31 cellular contexts compared by ENCODE assay signal in genomic region chr5:81980598-81981260, GRCh38. TPM values are rescaled to one million over a fixed set of nuclear protein-coding genes. Genes with fewer than 3 reads are reported as not detected.
DNase-seq lines count a peak whose midpoint lies in the region; FAIRE-seq and TF ChIP-seq lines count a peak whose summit lies in the region.
"Had no signal": no experiment of that assay in that cellular context is flagged by ENCODE, and none has a peak within 500 bp of the region (broad histone marks: within the 10 kb centered on the region; RNA-seq: fewer than 3 reads in every experiment).

No MANE protein-coding gene starts in this region.

- no peak overlapping the region for H3K14ac ChIP-seq in H1 (ENCODE audit: insufficient read length)

- peak overlapping the region; percentile 44 to 55 for H3K4me2 ChIP-seq in H1 (ENCODE audit: insufficient read depth in 1 of 2, low read depth in 2 of 2, low read length in 2 of 2)

- no peak overlapping the region for H3K23ac ChIP-seq in H1 (ENCODE audit: insufficient read length)

- H3K23me2 ChIP-seq in H1 (ENCODE audit: low read depth, low read length): no peaks in the 10 kb centered on the region

- H3K56ac ChIP-seq in H1 (replicated peaks; ENCODE audit: insufficient read length, low read depth, low read length): peak overlapping the region; percentile 62

- H3K9me3 ChIP-seq in ES-I3 (ENCODE audit: control insufficient read depth, insufficient read depth, low read length) (no peaks in the 10 kb centered on the region), HUES6 (ENCODE audit: control insufficient read depth, insufficient read depth, low read depth, low read length) (peaks cover 9% of the 10 kb centered on the region; the same call in 1 of the 2 replicates), H1 (ENCODE audit: insufficient read depth in 2 of 2, low read depth in 1 of 2, low read length in 1 of 2) (peaks cover 0 to 13% of the 10 kb centered on the region in 2 experiments; a peak in 2 of 4 replicates), esophagus squamous epithelium (no peaks in the 10 kb centered on the region)
- H3K9me3 ChIP-seq: colonic mucosa, Peyer's patch, psoas muscle, sigmoid colon, SJCRH30 had no signal

- H3K4ac ChIP-seq in H1 (replicated peaks; ENCODE audit: insufficient read length, low read depth, low read length): peak overlapping the region; percentile 92

- no peaks in the 10 kb centered on the region for H4K20me1 ChIP-seq in H1 (replicated peaks in 1 of 2; ENCODE audit: control insufficient read depth in 1 of 2, insufficient read depth in 2 of 2, low read length in 2 of 2)

- no peaks in the 10 kb centered on the region for H3K79me1 ChIP-seq in H1 (ENCODE audit: low read depth, low read length)

- H4K91ac ChIP-seq in H1 (replicated peaks; ENCODE audit: insufficient read length, low read length): peak overlapping the region; percentile 90

- TF ChIP-seq POLR2A in H1 (IDR thresholded peaks at IDR 0.05; ENCODE audit: control extremely low read depth in 1 of 2, low read depth in 2 of 2, low read length in 2 of 2) (0 out of 3 replicates have a peak, but pooled peaks of 1 of the 2 experiments have one; percentile 34), esophagus squamous epithelium (IDR thresholded peaks at IDR 0.05) (no peak)

- peak overlapping the region; percentile 92 for H2BK120ac ChIP-seq in H1 (replicated peaks; ENCODE audit: low read depth, low read length)

- 35% methylated on average over 3 of the region's 3 CpGs; no CpG with 5 or more reads in 1 of the 2 experiments for WGBS in H1 (ENCODE audit: extremely low coverage in 1 of 2, insufficient coverage in 1 of 2, insufficient read length in 1 of 2, insufficient replicate concordance in 2 of 2, low coverage in 1 of 2, low lambda C conversion rate in 2 of 2, missing lambda C conversion rate in 1 of 2), 2 experiments
- WGBS in esophagus squamous epithelium, 2 donors: 73 to 77% methylated on average over 3 of the region's 3 CpGs

- peak overlapping the region; percentile 21; the same call in 1 of the 2 replicates for H3K9ac ChIP-seq in ES-I3 (ENCODE audit: low read depth, low read length)
- peak overlapping the region; percentile 53 for H3K9ac ChIP-seq in HUES6 (ENCODE audit: low read length)
- H3K9ac ChIP-seq in H1 (replicated peaks in 1 of 4; ENCODE audit: extremely low read depth in 1 of 4, low read depth in 3 of 4, low read length in 3 of 4): peak overlapping the region in 2 of 4 experiments; percentile 0 to 15; a peak in 3 of 7 replicates

- H3K79me2 ChIP-seq in H1 (ENCODE audit: control insufficient read depth in 1 of 2, insufficient read depth in 2 of 2, low read length in 2 of 2): no peaks in the 10 kb centered on the region

- peaks cover 9% of the 10 kb centered on the region for H3K4me1 ChIP-seq in ES-I3 (ENCODE audit: insufficient read depth, low read length)
- H3K4me1 ChIP-seq in HUES6 (ENCODE audit: control insufficient read depth, insufficient read depth, low read length): peaks cover 25% of the 10 kb centered on the region
- H3K4me1 ChIP-seq in H1 (replicated peaks in 1 of 4; ENCODE audit: control insufficient read depth in 3 of 4, insufficient read depth in 4 of 4, low read length in 3 of 4): peaks cover 5 to 10% (median 8%) of the 10 kb centered on the region in 4 experiments; a peak in 6 of 7 replicates
- no peaks in the 10 kb centered on the region for H3K4me1 ChIP-seq in esophagus squamous epithelium
- H3K4me1 ChIP-seq: colonic mucosa, Peyer's patch, psoas muscle, sigmoid colon, SJCRH30 had no signal

- peak overlapping the region; percentile 53 for H4K5ac ChIP-seq in H1 (ENCODE audit: insufficient read length, low read depth, low read length)

- H2AK5ac ChIP-seq in H1 (ENCODE audit: low read depth, low read length): peak overlapping the region; percentile 54; the same call in 1 of the 2 replicates

- TF ChIP-seq EP300 in H1 (IDR thresholded peaks at IDR 0.05; ENCODE audit: borderline replicate concordance in 1 of 2, low read depth in 2 of 2, low read length in 2 of 2): no peak

- no peak for TF ChIP-seq CTCF in H1 (IDR thresholded peaks at IDR 0.05; ENCODE audit: control extremely low read depth in 1 of 3, insufficient read depth in 1 of 3, low read depth in 1 of 3, low read length in 3 of 3)
- no peak for TF ChIP-seq CTCF in esophagus squamous epithelium (IDR thresholded peaks at IDR 0.05)

- H3K27ac ChIP-seq in HUES6 (ENCODE audit: low read depth, low read length) (peak overlapping the region; percentile 71), H1 (ENCODE audit: low read depth, low read length) (peak overlapping the region; percentile 65; the same call in 1 of the 2 replicates), esophagus squamous epithelium (no peak overlapping the region)
- H3K27ac ChIP-seq: colonic mucosa, epithelial cell of prostate, Peyer's patch, psoas muscle, sigmoid colon, SJCRH30 had no signal

- H2AFZ ChIP-seq in H1 (ENCODE audit: low read length): 0 out of 2 replicates have a peak overlapping the region, but pooled peaks have one; percentile 18

- peak overlapping the region; percentile 80 for H2BK20ac ChIP-seq in H1 (ENCODE audit: low read length)

- H3K4me3 ChIP-seq in HUES6 (ENCODE audit: low read depth, low read length): peak overlapping the region; percentile 28
- H3K4me3 ChIP-seq in H1 (ENCODE audit: extremely low read depth in 1 of 4, insufficient read depth in 2 of 4, low read depth in 3 of 4, low read length in 4 of 4): peak overlapping the region in 2 of 4 experiments; percentile 17 to 29; a peak in 1 of 8 replicates
- H3K4me3 ChIP-seq in esophagus squamous epithelium: no peak overlapping the region
- H3K4me3 ChIP-seq: colonic mucosa, Peyer's patch, psoas muscle, sigmoid colon, SJCRH30 had no signal

- POLR2A ChIA-PET in H1 (lab: Charles Lee; ENCODE audit: partially characterized antibody): interaction anchor here (0.5 to 1.7 kb wide), 7 partner anchors 9 to 156 kb away, joined by 3 to 12 read pairs (median 4); partner anchors contain the start of gene ATG10

- H2BK15ac ChIP-seq in H1 (ENCODE audit: low read length): peak overlapping the region; percentile 36; the same call in 1 of the 2 replicates

- H4K8ac ChIP-seq in H1 (ENCODE audit: extremely low read depth, insufficient read depth, low read length): no peak overlapping the region

- H2BK12ac ChIP-seq in H1 (ENCODE audit: low read depth, low read length): peak overlapping the region; percentile 100

- DNase-seq in H1 (ENCODE audit: low read depth in 1 of 2, low spot score in 2 of 2) (no peak), islet precursor cell (peak; percentile 77), esophagus squamous epithelium (lab: John Stamatoyannopoulos, UW) (no peak), NOMO-1 treated with DMSO at 0.1 percent for 48 hours (lab: John Stamatoyannopoulos, UW; ENCODE audit: unreplicated experiment) (no peak), AML-193 (lab: John Stamatoyannopoulos, UW) (no peak)
- DNase-seq: activated CD4-positive, alpha-beta T cell treated with anti-CD3 and anti-CD28 coated beads, Interleukin-2, amount 10 ng/mL, durations not matched to agents 24 days and 14 days; activated gamma-delta T cell; activated naive CD8-positive, alpha-beta T cell treated with anti-CD3 and anti-CD28 coated beads, Interleukin-2, amount 10 ng/mL, durations not matched to agents 7 days and 5 days; activated T-cell treated with anti-CD3 and anti-CD28 coated beads, Interleukin-2, amount 50 U/mL, for 1 hour; aorta; colonic mucosa; effector CD8-positive, alpha-beta T cell; kidney glomerular epithelial cell; midbrain; naive B cell; NCI-H1417 treated with DMSO at 0.1 percent for 48 hours; NCI-H2081; NCI-H524 treated with DMSO at 0.1 percent for 48 hours; Peyer's patch; psoas muscle; sigmoid colon; SJCRH30; stimulated activated CD4-positive, alpha-beta T cell treated with anti-CD3 and anti-CD28 coated beads, Interleukin-12 subunit alpha, Interleukin-12 subunit beta, amount 100 ng/mL, for 4 hours; stimulated activated CD4-positive, alpha-beta T cell treated with anti-CD3 and anti-CD28 coated beads, Interleukin-2, amount 100 ng/mL, for 48 hours; stimulated activated naive CD8-positive, alpha-beta T cell treated with anti-CD3 and anti-CD28 coated beads, Interleukin-15, amount 100 ng/mL, for 72 hours; T-cell had no signal

- H3K18ac ChIP-seq in H1 (ENCODE audit: extremely low read depth, low read length): peak overlapping the region; percentile 63

- CTCF ChIA-PET in H1 (lab: Charles Lee; ENCODE audit: partially characterized antibody): interaction anchor here (0.7 to 1.4 kb wide), 4 partner anchors 14 to 474 kb away, joined by 3 read pairs; no protein-coding TSS in a partner anchor

- no peak for TF ChIP-seq RAD21 in H1 (IDR thresholded peaks at IDR 0.05 in 1 of 2, conservative IDR thresholded peaks at IDR 0.05 in 1 of 2; ENCODE audit: low read depth in 2 of 2, low read length in 2 of 2)

- H3K36me3 ChIP-seq in ES-I3 (ENCODE audit: insufficient read depth, low read length) (peaks cover 6% of the 10 kb centered on the region; the same call in 1 of the 2 replicates), HUES6 (ENCODE audit: control insufficient read depth, insufficient read depth, low read length) (peaks cover 23% of the 10 kb centered on the region), H1 (ENCODE audit: control insufficient read depth in 2 of 4, insufficient read depth in 4 of 4, low read length in 3 of 4) (peaks cover 0 to 18% (median 0%) of the 10 kb centered on the region in 4 experiments; a peak in 2 of 8 replicates), esophagus squamous epithelium (peaks cover 0 to 50% (median 0%) of the 10 kb centered on the region in 3 donors)
- H3K36me3 ChIP-seq: colonic mucosa, Peyer's patch had no signal

- FAIRE-seq in H1 (lab: Jason Lieb, UNC): peak; percentile 19
- FAIRE-seq: bronchial epithelial cell, urothelium cell line had no signal

- peak overlapping the region; percentile 98 for H2BK5ac ChIP-seq in H1 (ENCODE audit: low read depth, low read length)

- H3K27me3 ChIP-seq in HUES6 (ENCODE audit: control insufficient read depth, insufficient read depth, low read length): no peaks in the 10 kb centered on the region
- H3K27me3 ChIP-seq in H1 (replicated peaks in 1 of 4; ENCODE audit: control insufficient read depth in 3 of 4, extremely low read depth in 1 of 4, insufficient read depth in 3 of 4, low read length in 3 of 4): no peaks in the 10 kb centered on the region
- H3K27me3 ChIP-seq in esophagus squamous epithelium: no peaks in the 10 kb centered on the region
- H3K27me3 ChIP-seq: colonic mucosa, Peyer's patch, sigmoid colon, SJCRH30 had no signal

- intact Hi-C loops in esophagus squamous epithelium (cut with DNase I): no loop called here

RNA-seq across cellular contexts. Expression of gene ATG10, which starts 8.9 kb away (rescaled TPM):
- total RNA-seq in H1 (2021; fragmentation: NEBNext Ultra II Directional; extraction: Animal tissue kit (Norgen Biotek cat#: 25700)): 8.8 and 9.4 TPM in 2 replicates
- 2.2 and 3.7 TPM in 2 replicates for polyA plus RNA-seq in H1 (2011; rRNA removed)
- 5.4 TPM for polyA plus RNA-seq in H1 (2011; cell fraction: cytosol; rRNA removed)
- 1.9 TPM for polyA plus RNA-seq in H1 (2011; cell fraction: nucleus; rRNA removed)
- polyA plus RNA-seq in H1 (2012, experiment 1 of 2): 10.0 to 13.5 TPM (median 10.8 TPM) in 4 replicates
- 4.7 TPM for polyA plus RNA-seq in H1 (2012, experiment 2 of 2)
- 6.3 TPM for polyA plus RNA-seq in H1 (2013, experiment 1 of 2)
- polyA plus RNA-seq in H1 (2013, experiment 2 of 2): 6.8 TPM
- polyA minus RNA-seq in H1 (2011; rRNA and poly(A)+ RNA removed): 3.8 and 5.9 TPM in 2 replicates
- 19.1 TPM for polyA minus RNA-seq in H1 (2011; cell fraction: cytosol; rRNA and poly(A)+ RNA removed)
- 29.8 TPM for polyA minus RNA-seq in H1 (2011; cell fraction: nucleus; rRNA and poly(A)+ RNA removed)
- total RNA-seq in esophagus squamous epithelium: 1 to 10 TPM; 3.1 to 7.8 (median 6.1) TPM

Comparison
In these comparisons a context has a peak if more than half of its experiments do, and no peak if none do; other contexts are left out.
1. H3K27ac ChIP-seq: peak in HUES6 (single experiment) and H1 (single experiment); none in esophagus squamous epithelium (0 of 4).